13 cellular contexts compared by ENCODE assay signal in genomic region chr16:11556945-11557720, GRCh38. TPM values are rescaled to one million over a fixed set of nuclear protein-coding genes. Genes with fewer than 3 reads are reported as not detected.
DNase-seq lines count a peak whose midpoint lies in the region; ATAC-seq, FAIRE-seq and TF ChIP-seq lines count a peak whose summit lies in the region.
"Had no signal": no experiment of that assay in that cellular context is flagged by ENCODE, and none has a peak within 500 bp of the region (broad histone marks: within the 10 kb centered on the region; RNA-seq: fewer than 3 reads in every experiment).

No MANE protein-coding gene starts in this region.

- peak overlapping the region; percentile 60 for H3K4me3 Mint-ChIP-seq in activated T-helper 2 cell treated with anti-CD3 and anti-CD28 coated beads, Interferon-gamma antibody, Interleukin-2, Interleukin-4, amounts not matched to agents 10 μg/mL and 5 μg/mL and 100 μg/mL, durations not matched to agents 14 hours and 24 hours and 36 hours (ENCODE audit: low read depth)
- H3K4me3 Mint-ChIP-seq in type B pancreatic cell: no peak overlapping the region

- no peak overlapping the region for H2AFZ ChIP-seq in HepG2 (ENCODE audit: low read length)

- in situ Hi-C loops in HepG2 (cut with HindIII; ENCODE audit: extremely low pct_ligation_motif_present, low pct_unique_long_range_greater_than_20kb): no loop called here

- peaks cover 15% of the 10 kb centered on the region for H3K9me3 Mint-ChIP-seq in activated T-helper 2 cell treated with anti-CD3 and anti-CD28 coated beads, Interferon-gamma antibody, Interleukin-2, Interleukin-4, amounts not matched to agents 10 μg/mL and 5 μg/mL and 100 μg/mL, durations not matched to agents 14 hours and 24 hours and 36 hours
- no peaks in the 10 kb centered on the region for H3K9me3 Mint-ChIP-seq in type B pancreatic cell

- CTCF ChIA-PET in HepG2 (lab: Yijun Ruan, JAX; ENCODE audit: low intra/inter-chr PET ratio, low total read pairs): no interaction called here

- peaks cover 63% of the 10 kb centered on the region for H3K36me3 Mint-ChIP-seq in activated T-helper 2 cell treated with anti-CD3 and anti-CD28 coated beads, Interferon-gamma antibody, Interleukin-2, Interleukin-4, amounts not matched to agents 10 μg/mL and 5 μg/mL and 100 μg/mL, durations not matched to agents 14 hours and 24 hours and 36 hours (ENCODE audit: low read depth)
- peaks cover 24% of the 10 kb centered on the region for H3K36me3 Mint-ChIP-seq in type B pancreatic cell

- peaks cover 44% of the 10 kb centered on the region for H3K79me2 ChIP-seq in HepG2 (ENCODE audit: insufficient read depth, low read length)

- no TSS peak for BruUV-seq in HepG2 (replicated peaks; lab: Mats Ljungman, UMichigan)

- H3K9me3 ChIP-seq in right cardiac atrium (ENCODE audit: control insufficient read depth, low read length) (no peaks in the 10 kb centered on the region), HepG2 (ENCODE audit: low read length) (peaks cover 20% of the 10 kb centered on the region)
- H3K9me3 ChIP-seq: SJCRH30 had no signal

- no peak overlapping the region for H3K4me2 ChIP-seq in HepG2 (ENCODE audit: low read depth, low read length)

- TF ChIP-seq EP300 in HepG2 (IDR thresholded peaks at IDR 0.05; ENCODE audit: low read depth in 2 of 2, low read length in 2 of 2) (no peak), HepG2 (CRISPR knock-in tag; IDR thresholded peaks at IDR 0.05; ENCODE audit: borderline replicate concordance) (no peak)

- peaks cover 5% of the 10 kb centered on the region for H3K4me1 ChIP-seq in right cardiac atrium (ENCODE audit: control insufficient read depth, insufficient read depth, low read length)
- H3K4me1 ChIP-seq in HepG2 (ENCODE audit: insufficient read depth, low read length): peaks cover 34% of the 10 kb centered on the region

- POLR2A ChIA-PET in HepG2 (lab: Yijun Ruan, JAX): no interaction called here

- no peak overlapping the region for H3K9ac ChIP-seq in HepG2 (ENCODE audit: insufficient read depth, low read depth, low read length)

- intact Hi-C loops in right cardiac atrium (cut with DNase I): no loop called here
- intact Hi-C loops in Right ventricle myocardium inferior (cut with DNase I): no loop called here
- intact Hi-C loops in activated T-helper 2 cell treated with anti-CD3 and anti-CD28 coated beads, Interferon-gamma antibody, Interleukin-2, Interleukin-4, amounts not matched to agents 10 μg/mL and 5 μg/mL and 100 μg/mL, durations not matched to agents 14 hours and 24 hours and 36 hours (cut with micrococcal nuclease): no loop called here
- intact Hi-C loops in HepG2 (cut with micrococcal nuclease; ENCODE audit: unreplicated experiment): no loop called here

- H3K27me3 ChIP-seq in right cardiac atrium (ENCODE audit: control insufficient read depth, insufficient read depth) (no peaks in the 10 kb centered on the region), HepG2 (ENCODE audit: control insufficient read depth in 1 of 2, insufficient read depth in 2 of 2, low read length in 2 of 2) (no peaks in the 10 kb centered on the region)
- H3K27me3 ChIP-seq: SJCRH30 had no signal

- TF ChIP-seq POLR2A in HepG2 (IDR thresholded peaks at IDR 0.05; ENCODE audit: insufficient read depth in 1 of 2, low read depth in 2 of 2, low read length in 2 of 2): no peak

- TF ChIP-seq CTCF in HepG2 (CRISPR knock-in tag; IDR thresholded peaks at IDR 0.05) (no peak), type B pancreatic cell (conservative IDR thresholded peaks at IDR 0.05) (no peak)

- no peak overlapping the region for H3K4me3 ChIP-seq in right cardiac atrium (ENCODE audit: low read length)
- no peak overlapping the region for H3K4me3 ChIP-seq in HepG2 (replicated peaks in 1 of 3; ENCODE audit: insufficient read depth in 1 of 3, low read depth in 2 of 3, low read length in 3 of 3)
- H3K4me3 ChIP-seq: mucosa of descending colon, SJCRH30 had no signal

- H4K20me1 ChIP-seq in HepG2 (ENCODE audit: insufficient read depth, low read length): no peaks in the 10 kb centered on the region; the same call in 1 of the 2 replicates

- H3K27ac Mint-ChIP-seq in activated T-helper 2 cell treated with anti-CD3 and anti-CD28 coated beads, Interferon-gamma antibody, Interleukin-2, Interleukin-4, amounts not matched to agents 10 μg/mL and 5 μg/mL and 100 μg/mL, durations not matched to agents 14 hours and 24 hours and 36 hours: peak overlapping the region; percentile 75
- H3K27ac Mint-ChIP-seq in type B pancreatic cell: peak overlapping the region; percentile 83

- peaks cover 43% of the 10 kb centered on the region for H3K4me1 Mint-ChIP-seq in activated T-helper 2 cell treated with anti-CD3 and anti-CD28 coated beads, Interferon-gamma antibody, Interleukin-2, Interleukin-4, amounts not matched to agents 10 μg/mL and 5 μg/mL and 100 μg/mL, durations not matched to agents 14 hours and 24 hours and 36 hours (ENCODE audit: low read depth)
- H3K4me1 Mint-ChIP-seq in type B pancreatic cell (ENCODE audit: unreplicated experiment): peaks cover 23% of the 10 kb centered on the region

- H3K27me3 Mint-ChIP-seq in activated T-helper 2 cell treated with anti-CD3 and anti-CD28 coated beads, Interferon-gamma antibody, Interleukin-2, Interleukin-4, amounts not matched to agents 10 μg/mL and 5 μg/mL and 100 μg/mL, durations not matched to agents 14 hours and 24 hours and 36 hours (ENCODE audit: low read depth): no peaks in the 10 kb centered on the region
- H3K27me3 Mint-ChIP-seq in type B pancreatic cell: no peaks in the 10 kb centered on the region

- H3K27ac ChIP-seq in right cardiac atrium (ENCODE audit: low read length): peak overlapping the region; percentile 28
- no peak overlapping the region for H3K27ac ChIP-seq in HepG2 (ENCODE audit: extremely low read length, insufficient read depth, low read length)
- H3K27ac ChIP-seq: SJCRH30 had no signal

- WGBS in right cardiac atrium: 80% methylated on average over 9 of the region's 9 CpGs
- WGBS in HepG2 (ENCODE audit: low lambda C conversion rate): 84% methylated on average over 9 of the region's 9 CpGs

- TF ChIP-seq RAD21 in HepG2 (CRISPR knock-in tag; IDR thresholded peaks at IDR 0.05): no peak

- ATAC-seq in right cardiac atrium (no peak), Right ventricle myocardium inferior (no peak), HepG2 (no peak)

- FAIRE-seq in HepG2 (lab: Jason Lieb, UNC): no peak

- DNase-seq in right cardiac atrium (no peak), Right ventricle myocardium inferior (ENCODE audit: missing footprints) (no peak), HepG2 (ENCODE audit: low spot score) (no peak), type B pancreatic cell (ENCODE audit: extremely low spot score, unreplicated experiment) (no peak), GM03348 (ENCODE audit: low spot score) (no peak), retina (no peak), H4 (ENCODE audit: low spot score) (no peak)
- DNase-seq in activated T-helper 2 cell treated with anti-CD3 and anti-CD28 coated beads, Interferon-gamma antibody, Interleukin-2, Interleukin-4, amounts not matched to agents 10 μg/mL and 5 μg/mL and 100 μg/mL, durations not matched to agents 14 hours and 24 hours and 36 hours (ENCODE audit: low spot score): no peak
- DNase-seq: GF-D8, mucosa of descending colon, MV-4-11, NCI-H510A treated with DMSO at 0.1 percent for 48 hours, SJCRH30 had no signal

- H3K36me3 ChIP-seq in HepG2 (replicated peaks in 1 of 2; ENCODE audit: control insufficient read depth in 1 of 2, insufficient read depth in 2 of 2, low read length in 2 of 2): peaks cover 30 to 59% of the 10 kb centered on the region in 2 experiments

TF ChIP-seq in HepG2, 621 proteins besides CTCF, POLR2A, EP300 and RAD21 (continues in another document):
- no peak for TF ChIP-seq NFIC (IDR thresholded peaks at IDR 0.05; ENCODE audit: low read length)

RNA-seq across cellular contexts. Expression of gene LITAF, which starts 29.6 kb away (rescaled TPM):
- 10 to 100 TPM; 54.0 to 76.5 (median 65.3) TPM for total RNA-seq in right cardiac atrium
- polyA plus RNA-seq in right cardiac atrium: 25.7 TPM
- total RNA-seq in Right ventricle myocardium inferior: 78.4 TPM
- 121 and 135 TPM in 2 replicates for total RNA-seq in activated T-helper 2 cell treated with anti-CD3 and anti-CD28 coated beads, Interferon-gamma antibody, Interleukin-2, Interleukin-4, amounts not matched to agents 10 μg/mL and 5 μg/mL and 100 μg/mL, durations not matched to agents 14 hours and 24 hours and 36 hours
- 141 and 186 TPM in 2 replicates for total RNA-seq in HepG2 (2016; rRNA removed; fragmentation: Illumina TruSeq; extraction: Trizol)
- total RNA-seq in HepG2 (2016; cell fraction: cytosol; rRNA removed; fragmentation: Illumina TruSeq; extraction: Trizol; ENCODE audit: low read depth): 30.0 and 32.3 TPM in 2 replicates
- total RNA-seq in HepG2 (2016; cell fraction: insoluble cytoplasmic fraction; rRNA removed; fragmentation: Illumina TruSeq; extraction: Trizol): 139 and 174 TPM in 2 replicates
- 118 and 119 TPM in 2 replicates for total RNA-seq in HepG2 (2016; cell fraction: membrane; rRNA removed; fragmentation: Illumina TruSeq; extraction: Trizol)
- 60.6 and 72.1 TPM in 2 replicates for total RNA-seq in HepG2 (2016; cell fraction: nucleus; rRNA removed; fragmentation: Illumina TruSeq; extraction: Trizol)
- polyA plus RNA-seq in HepG2 (2011; rRNA removed): 80.1 and 95.5 TPM in 2 replicates
- 121 and 137 TPM in 2 replicates for polyA plus RNA-seq in HepG2 (2011; cell fraction: cytosol; rRNA removed)
- 61.9 and 67.8 TPM in 2 replicates for polyA plus RNA-seq in HepG2 (2011; cell fraction: nucleus; rRNA removed)
- polyA plus RNA-seq in HepG2 (2012): 113 and 128 TPM in 2 replicates
- polyA plus RNA-seq in HepG2 (2016; cell fraction: cytosol; fragmentation: Illumina TruSeq; extraction: Trizol; ENCODE audit: low read depth): 48.2 and 51.8 TPM in 2 replicates
- 322 and 369 TPM in 2 replicates for polyA plus RNA-seq in HepG2 (2016; cell fraction: insoluble cytoplasmic fraction; fragmentation: Illumina TruSeq; extraction: Trizol; ENCODE audit: low read depth)
- 139 and 153 TPM in 2 replicates for polyA plus RNA-seq in HepG2 (2016; cell fraction: membrane; fragmentation: Illumina TruSeq; extraction: Trizol; ENCODE audit: low read depth)
- 125 and 129 TPM in 2 replicates for polyA plus RNA-seq in HepG2 (2016; cell fraction: nucleus; fragmentation: Illumina TruSeq; extraction: Trizol; ENCODE audit: insufficient read depth, low read depth)
- 155 and 250 TPM in 2 replicates for polyA minus RNA-seq in HepG2 (2011; rRNA and poly(A)+ RNA removed; ENCODE audit: low replicate concordance)
- 71.1 and 86.5 TPM in 2 replicates for polyA minus RNA-seq in HepG2 (2011; cell fraction: cytosol; rRNA and poly(A)+ RNA removed)
- 45.8 and 58.4 TPM in 2 replicates for polyA minus RNA-seq in HepG2 (2011; cell fraction: nucleus; rRNA and poly(A)+ RNA removed)
- 49.8 and 66.6 TPM in 2 replicates for total RNA-seq in type B pancreatic cell (ENCODE audit: low replicate concordance)
- 98.1 and 120 TPM in 2 replicates for total RNA-seq in H4 (2014; rRNA removed; shearing (Covaris generic))
